In genomic region chr11:47566166-47566546, GRCh38 we compare ENCODE assay signal across 1 cellular context.
A peak's percentile ranks its signal among the peaks of the same experiment; 100 is the strongest.
TF ChIP-seq lines count a peak whose summit lies in the region.

No MANE protein-coding gene starts in this region.

TF ChIP-seq in HEK293, 187 proteins besides CTCF, POLR2A, EP300 and RAD21 (continued from another document):
- TF ChIP-seq ZNF26 (tag by site-specific recombination; IDR thresholded peaks at IDR 0.05): no peak
- peak; percentile 64; the same call in 1 of the 2 replicates for TF ChIP-seq ZNF362 (tag by site-specific recombination; IDR thresholded peaks at IDR 0.05)
- TF ChIP-seq ZFP41 (tag by site-specific recombination; IDR thresholded peaks at IDR 0.05; ENCODE audit: borderline replicate concordance): no peak
- TF ChIP-seq ZNF521 (tag by site-specific recombination; IDR thresholded peaks at IDR 0.05): no peak
- no peak for TF ChIP-seq ZNF157 (tag by site-specific recombination; IDR thresholded peaks at IDR 0.05)
- 0 out of 2 replicates have a peak, but pooled peaks have one; percentile 3 for TF ChIP-seq PATZ1 (tag by site-specific recombination; IDR thresholded peaks at IDR 0.05)
- TF ChIP-seq ZNF335 (tag by site-specific recombination; conservative IDR thresholded peaks at IDR 0.05): 0 out of 2 replicates have a peak, but pooled peaks have one; percentile 39
- TF ChIP-seq ZBTB8A (tag by site-specific recombination; IDR thresholded peaks at IDR 0.05): 0 out of 2 replicates have a peak, but pooled peaks have one; percentile 24
- TF ChIP-seq SP3 (tag by site-specific recombination; IDR thresholded peaks at IDR 0.05): peak; percentile 24; the same call in 1 of the 2 replicates
- TF ChIP-seq BCL11B (tag by site-specific recombination; IDR thresholded peaks at IDR 0.05; ENCODE audit: low read depth): no peak
- TF ChIP-seq ZNF266 (tag by site-specific recombination; IDR thresholded peaks at IDR 0.05; ENCODE audit: low read depth): no peak
- TF ChIP-seq ZNF747 (tag by site-specific recombination; IDR thresholded peaks at IDR 0.05): no peak
- TF ChIP-seq KLF16 (tag by site-specific recombination; IDR thresholded peaks at IDR 0.05): no peak
- TF ChIP-seq HOXC10 (CRISPR knock-in tag; IDR thresholded peaks at IDR 0.05): no peak
- no peak for TF ChIP-seq ZNF19 (tag by site-specific recombination; IDR thresholded peaks at IDR 0.05; ENCODE audit: low read depth)
